8 cellular contexts compared by ENCODE assay signal in genomic region chr15:70098461-70099166, GRCh38. TPM values are rescaled to one million over a fixed set of nuclear protein-coding genes. Genes with fewer than 3 reads are reported as not detected.
DNase-seq lines count a peak whose midpoint lies in the region; ATAC-seq and TF ChIP-seq lines count a peak whose summit lies in the region.

No MANE protein-coding gene starts in this region.

- POLR2A ChIA-PET in PC-3 (lab: Charles Lee; ENCODE audit: unreplicated experiment), result interaction anchor here (0.6 kb wide), 2 partner anchors 359 to 380 kb away, joined by 3 to 13 read pairs; no protein-coding TSS in a partner anchor

- H3K9me2 ChIP-seq in PC-3 (replicated peaks; ENCODE audit: low read length), result no peaks in the 10 kb centered on the region

- no peaks in the 10 kb centered on the region for H3K36me3 ChIP-seq in PC-3 (ENCODE audit: low read depth, low read length)

- intact Hi-C loops in PC-3 (cut with micrococcal nuclease), result loop anchor here (5.0 kb wide), 4 partner anchors 379 to 631 kb away; no protein-coding TSS in a partner anchor
- intact Hi-C loops in right cardiac atrium (cut with DNase I), result loop anchor here in 2 of 4 donors (10.0 kb wide), 2 partner anchors 366 to 504 kb away; no protein-coding TSS in a partner anchor

- H4K20me1 ChIP-seq in PC-3 (ENCODE audit: low read length), result peaks cover 26% of the 10 kb centered on the region

- no peak overlapping the region for H2AFZ ChIP-seq in PC-3 (ENCODE audit: low read length)

- peak overlapping the region; percentile 98 for H3K4me3 ChIP-seq in PC-3 (ENCODE audit: low read length)
- peak overlapping the region; percentile 64 for H3K4me3 ChIP-seq in right cardiac atrium (ENCODE audit: low read length)

- DNase-seq in NCI-H2196 (lab: John Stamatoyannopoulos, UW; ENCODE audit: unreplicated experiment), result peak; percentile 6
- DNase-seq in NCI-H2196 treated with DMSO at 0.1 percent for 48 hours (lab: John Stamatoyannopoulos, UW; ENCODE audit: unreplicated experiment), result no peak
- peak; percentile 34 for DNase-seq in PC-3
- DNase-seq in right cardiac atrium, result peak in 1 of 3 donors; percentile 58
- DNase-seq in putamen (ENCODE audit: low spot score), result peak; percentile 63
- no peak for DNase-seq in NCI-H187 (lab: John Stamatoyannopoulos, UW)

- H3F3A ChIP-seq in PC-3 (ENCODE audit: low read length, unreplicated experiment), result no peaks in the 10 kb centered on the region

- ATAC-seq in PC-3, result no peak
- peak; percentile 3 to 6 for ATAC-seq in right cardiac atrium
- no peak for ATAC-seq in HG02678 (IDR thresholded peaks at IDR 0.05; ENCODE audit: unreplicated experiment)

- H3K4me2 ChIP-seq in PC-3 (ENCODE audit: low read length), result peak overlapping the region; percentile 92

- peak overlapping the region; percentile 96 for H3K9ac ChIP-seq in PC-3 (ENCODE audit: low read length)

- H3K79me2 ChIP-seq in PC-3 (ENCODE audit: low read length), result peaks cover 39% of the 10 kb centered on the region

- no TSS peak for BruUV-seq in PC-3 (replicated peaks; lab: Mats Ljungman, UMichigan)

- H3K4me1 ChIP-seq in PC-3 (ENCODE audit: insufficient read depth, low read length), result peaks cover 35% of the 10 kb centered on the region
- peaks cover 10% of the 10 kb centered on the region for H3K4me1 ChIP-seq in right cardiac atrium (ENCODE audit: control insufficient read depth, insufficient read depth, low read length)

- CTCF ChIA-PET in PC-3 (lab: Charles Lee), result no interaction called here

- WGBS in adipose tissue, 3 donors, result 1 to 3% (median 2%) methylated on average over 48 to 60 of the region's 60 CpGs
- WGBS in right cardiac atrium, result 5% methylated on average over 60 of the region's 60 CpGs

- TF ChIP-seq CTCF in PC-3 (conservative IDR thresholded peaks at IDR 0.05; ENCODE audit: low read depth, low read length), result no peak

- H3K9me3 ChIP-seq in PC-3 (ENCODE audit: low read length) (no peaks in the 10 kb centered on the region), right cardiac atrium (ENCODE audit: control insufficient read depth, low read length) (no peaks in the 10 kb centered on the region)

- no peaks in the 10 kb centered on the region for H3K27me3 ChIP-seq in PC-3 (ENCODE audit: low read length)
- no peaks in the 10 kb centered on the region for H3K27me3 ChIP-seq in right cardiac atrium (ENCODE audit: control insufficient read depth, insufficient read depth)

- peak overlapping the region; percentile 74 for H3K27ac ChIP-seq in PC-3 (ENCODE audit: low read length)
- peak overlapping the region; percentile 83 for H3K27ac ChIP-seq in adipose tissue (ENCODE audit: low read depth, low read length)
- H3K27ac ChIP-seq in right cardiac atrium (ENCODE audit: low read length), result peak overlapping the region; percentile 92

RNA-seq across cellular contexts. Expression of gene TLE3, which starts 0.9 kb away (rescaled TPM):
- total RNA-seq in PC-3 (2014; rRNA removed) (72.5 and 109 TPM in 2 replicates), right cardiac atrium (10 to 100 TPM; 20.6 to 35.4 (median 27.4) TPM)
- polyA plus RNA-seq in adipose tissue (10 to 100 TPM in 2 of 3 donors, 1 to 10 TPM in 1; 6.0 to 34.2 (median 31.4) TPM), right cardiac atrium (10.7 TPM)

Comparison
In these comparisons a context has a peak if more than half of its experiments do, and no peak if none do; other contexts are left out.
1. DNase-seq: peak in NCI-H2196 (single experiment), PC-3 (single experiment) and putamen (single experiment); none in NCI-H2196 treated with DMSO at 0.1 percent for 48 hours (single experiment) and NCI-H187 (0 of 2).
2. ATAC-seq: peak in right cardiac atrium (2 of 2); none in PC-3 (single experiment) and HG02678 (single experiment).
3. Peak in every context shown above with its lines, with median percentiles within 50 percentile points of each other: H3K27ac ChIP-seq.